ENCODE assay signal across 11 cellular contexts in genomic region chr1:8421721-8422120, GRCh38.
A peak's percentile ranks its signal among the peaks of the same experiment; 100 is the strongest.
DNase-seq lines count a peak whose midpoint lies in the region; TF ChIP-seq lines count a peak whose summit lies in the region.
"Had no signal": no experiment of that assay in that cellular context is flagged by ENCODE, and none has a peak within 500 bp of the region (broad histone marks: within the 10 kb centered on the region; RNA-seq: fewer than 3 reads in every experiment).

No MANE protein-coding gene starts in this region.

- peaks cover 40% of the 10 kb centered on the region for H3K36me3 ChIP-seq in NT2/D1 (ENCODE audit: insufficient read depth, insufficient read length, low read length)
- H3K36me3 ChIP-seq in esophagus muscularis mucosa, result peaks cover 0 to 34% (median 10%) of the 10 kb centered on the region in 4 donors
- peaks cover 30% of the 10 kb centered on the region for H3K36me3 ChIP-seq in neuron (ENCODE audit: insufficient read depth, low read length)

- no peak overlapping the region for H3K4me3 ChIP-seq in NT2/D1 (ENCODE audit: insufficient read length, low read depth)
- peak overlapping the region; percentile 82 to 93 (median 88) for H3K4me3 ChIP-seq in esophagus muscularis mucosa
- peak overlapping the region; percentile 64 for H3K4me3 ChIP-seq in neuron (ENCODE audit: low read length)

- TF ChIP-seq POLR2A in esophagus muscularis mucosa (IDR thresholded peaks at IDR 0.05; ENCODE audit: low read depth), result no peak

- H3K9ac ChIP-seq in NT2/D1 (ENCODE audit: insufficient read length, low read depth), result peak overlapping the region; percentile 78

- intact Hi-C loops in esophagus muscularis mucosa (cut with DNase I), result loop anchor here (5.0 kb wide), 1 partner anchor 49 kb away; no protein-coding TSS in a partner anchor

- TF ChIP-seq EP300 in esophagus muscularis mucosa (IDR thresholded peaks at IDR 0.05), result no peak

- H3K27ac ChIP-seq in esophagus muscularis mucosa (replicated peaks in 1 of 4), result peak overlapping the region; percentile 99

- H3K27me3 ChIP-seq in NT2/D1 (ENCODE audit: insufficient read depth, insufficient read length) (no peaks in the 10 kb centered on the region), esophagus muscularis mucosa (no peaks in the 10 kb centered on the region), neuron (ENCODE audit: insufficient read depth, low read length) (no peaks in the 10 kb centered on the region)

- WGBS in esophagus muscularis mucosa, result 18% methylated on average over 6 of the region's 6 CpGs

- TF ChIP-seq CTCF in esophagus muscularis mucosa (IDR thresholded peaks at IDR 0.05), result no peak

- H3K9me3 ChIP-seq in NT2/D1 (ENCODE audit: insufficient read depth, low read length) (no peaks in the 10 kb centered on the region), esophagus muscularis mucosa (no peaks in the 10 kb centered on the region), neuron (ENCODE audit: low read length) (no peaks in the 10 kb centered on the region)

- no peaks in the 10 kb centered on the region for H3K4me1 ChIP-seq in NT2/D1 (ENCODE audit: insufficient read depth, insufficient read length)
- peaks cover 53 to 74% (median 64%) of the 10 kb centered on the region in 4 donors for H3K4me1 ChIP-seq in esophagus muscularis mucosa
- H3K4me1 ChIP-seq in neuron (ENCODE audit: insufficient read depth, low read length), result peaks cover 42% of the 10 kb centered on the region

- H2AFZ ChIP-seq in neuron (ENCODE audit: low read depth, low read length), result no peak overlapping the region

- DNase-seq in AG08396 (ENCODE audit: low spot score) (peak; percentile 47), NT2/D1 (ENCODE audit: low read depth, low spot score) (no peak), esophagus muscularis mucosa (ENCODE audit: extremely low spot score) (no peak), NCI-H1930 (lab: John Stamatoyannopoulos, UW) (no peak), OCI-M1 (lab: John Stamatoyannopoulos, UW) (no peak), DMS153 (lab: John Stamatoyannopoulos, UW) (no peak)
- no peak for DNase-seq in stimulated activated CD4-positive, alpha-beta T cell treated with anti-CD3 and anti-CD28 coated beads, Interleukin-1b, Interleukin-23, amount 100 ng/mL, for 48 hours
- DNase-seq: activated CD8-positive, alpha-beta T cell treated with anti-CD3 and anti-CD28 coated beads, Interleukin-2, amount 10 ng/mL, durations not matched to agents 7 days and 5 days; DMS53; NCI-H1417 treated with DMSO at 0.1 percent for 48 hours had no signal
